Comparison of ENCODE assay signal across 11 cellular contexts in the genomic region with DNA sequence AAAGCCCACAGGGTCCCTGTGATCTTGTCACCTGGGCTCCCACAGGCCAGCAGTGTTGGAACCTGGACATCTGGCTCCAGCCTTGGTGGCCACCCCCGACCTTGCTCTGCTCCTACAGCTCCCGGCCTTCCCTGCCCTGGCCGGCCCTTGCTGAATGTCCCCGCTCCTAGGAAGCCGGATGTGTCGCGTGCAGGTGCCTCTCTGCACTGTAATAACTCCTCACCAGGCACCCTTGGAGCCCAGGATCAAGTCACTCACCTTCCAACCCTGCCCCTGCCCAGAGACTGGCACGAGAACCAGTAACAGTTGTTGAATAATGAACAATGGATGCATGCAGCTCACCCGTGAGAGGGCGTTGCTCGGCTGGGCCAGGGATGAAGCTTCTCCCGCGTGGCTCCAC.
"Had no signal": no experiment of that assay in that cellular context is flagged by ENCODE, and none has a peak within 500 bp of the region (broad histone marks: within the 10 kb centered on the region; RNA-seq: fewer than 3 reads in every experiment).

No MANE protein-coding gene starts in this region.

- H3K4me3 ChIP-seq: neural progenitor cell, right atrium auricular region, upper lobe of right lung had no signal

- H3K27me3 ChIP-seq: adrenal gland, neural progenitor cell, right atrium auricular region, upper lobe of right lung had no signal

- H3K9me3 Mint-ChIP-seq: activated CD8-positive, alpha-beta T cell treated with anti-CD3 and anti-CD28 coated beads for 36 hours; activated naive CD4-positive, alpha-beta T cell treated with anti-CD3 and anti-CD28 coated beads for 36 hours; activated T-helper 17 cell treated with anti-CD3 and anti-CD28 coated beads, Interleukin-2, amount 50 U/mL, for 72 hours; neural progenitor cell; stimulated activated naive B cell treated with anti-CD40 and anti-IgM and Interleukin-4, amounts not matched to agents 10 μg/mL and 1 μg/mL and 100 μg/mL, for 72 hours had no signal

- H3K4me3 Mint-ChIP-seq: activated CD8-positive, alpha-beta T cell treated with anti-CD3 and anti-CD28 coated beads for 36 hours; activated naive CD4-positive, alpha-beta T cell treated with anti-CD3 and anti-CD28 coated beads for 36 hours; activated T-helper 17 cell treated with anti-CD3 and anti-CD28 coated beads, Interleukin-2, amount 50 U/mL, for 72 hours; neural progenitor cell; stimulated activated naive B cell treated with anti-CD40 and anti-IgM and Interleukin-4, amounts not matched to agents 10 μg/mL and 1 μg/mL and 100 μg/mL, for 72 hours had no signal

- H3K36me3 Mint-ChIP-seq: stimulated activated naive B cell treated with anti-CD40 and anti-IgM and Interleukin-4, amounts not matched to agents 10 μg/mL and 1 μg/mL and 100 μg/mL, for 72 hours had no signal

- DNase-seq: brain microvascular endothelial cell; stimulated activated naive B cell treated with anti-CD40 and anti-IgM and Interleukin-4, amounts not matched to agents 10 μg/mL and 1 μg/mL and 100 μg/mL, for 72 hours; T-helper 9 cell; upper lobe of right lung had no signal

- H3K4me1 ChIP-seq: parathyroid adenoma, upper lobe of right lung had no signal

- H3K27ac Mint-ChIP-seq: activated CD8-positive, alpha-beta T cell treated with anti-CD3 and anti-CD28 coated beads for 36 hours; activated naive CD4-positive, alpha-beta T cell treated with anti-CD3 and anti-CD28 coated beads for 36 hours; activated T-helper 17 cell treated with anti-CD3 and anti-CD28 coated beads, Interleukin-2, amount 50 U/mL, for 72 hours; neural progenitor cell; stimulated activated naive B cell treated with anti-CD40 and anti-IgM and Interleukin-4, amounts not matched to agents 10 μg/mL and 1 μg/mL and 100 μg/mL, for 72 hours had no signal

- H3K36me3 ChIP-seq: adrenal gland, brain microvascular endothelial cell, neural progenitor cell, right atrium auricular region, upper lobe of right lung had no signal

- H3K4me1 Mint-ChIP-seq: activated T-helper 17 cell treated with anti-CD3 and anti-CD28 coated beads, Interleukin-2, amount 50 U/mL, for 72 hours had no signal

- H3K27ac ChIP-seq: brain microvascular endothelial cell, neural progenitor cell, parathyroid adenoma, right atrium auricular region, upper lobe of right lung had no signal

- H3K27me3 Mint-ChIP-seq: activated CD8-positive, alpha-beta T cell treated with anti-CD3 and anti-CD28 coated beads for 36 hours; activated T-helper 17 cell treated with anti-CD3 and anti-CD28 coated beads, Interleukin-2, amount 50 U/mL, for 72 hours had no signal

- H3K9me3 ChIP-seq: adrenal gland, right atrium auricular region, upper lobe of right lung had no signal
